Comparison of ENCODE assay signal across 3 cellular contexts in genomic region chr9:67142392-67143107, GRCh38.
DNase-seq lines count a peak whose midpoint lies in the region; ATAC-seq and TF ChIP-seq lines count a peak whose summit lies in the region.
"Not testable (repeated sequence)": the region's sequence is repeated elsewhere in the genome, so short reads cannot be mapped to it uniquely, and the experiment has no call there.

No MANE protein-coding gene starts in this region.

- TF ChIP-seq EP300 in transverse colon (IDR thresholded peaks at IDR 0.05; ENCODE audit: low read depth) = not testable (repeated sequence)

- intact Hi-C loops in left colon (cut with DNase I, micrococcal nuclease); mucosa of descending colon (cut with DNase I, micrococcal nuclease); transverse colon (cut with DNase I; ENCODE audit: low total_unique reads): not testable (repeated sequence)

- 53% methylated on average over 5 of the region's 11 CpGs; no CpG with 5 or more reads in 1 of the 2 donors for WGBS in transverse colon (ENCODE audit: low coverage in 1 of 2), 2 donors

- not testable (repeated sequence) for TF ChIP-seq CTCF in mucosa of descending colon (IDR thresholded peaks at IDR 0.05); transverse colon (IDR thresholded peaks at IDR 0.05)

- not testable (repeated sequence) for TF ChIP-seq POLR2A in transverse colon (IDR thresholded peaks at IDR 0.05)

- H3K4me3 ChIP-seq in mucosa of descending colon, transverse colon: not testable (repeated sequence)

- not testable (repeated sequence) for H3K27me3 ChIP-seq in transverse colon

- H3K9me3 ChIP-seq in mucosa of descending colon, transverse colon: not testable (repeated sequence)

- in situ Hi-C loops in transverse colon (cut with MboI; ENCODE audit: low pct_ligation_motif_present in 1 of 4, low pct_unique_long_range_greater_than_20kb in 1 of 4, low sequenced_read_pairs in 3 of 4) = not testable (repeated sequence)

- H3K36me3 ChIP-seq in mucosa of descending colon (ENCODE audit: low read depth); transverse colon: not testable (repeated sequence)

- not testable (repeated sequence) for H3K27ac ChIP-seq in transverse colon

- DNase-seq in left colon = not testable (repeated sequence)
- DNase-seq in mucosa of descending colon = peak in 2 of 3 donors; percentile 19 to 35
- peak; percentile 20 for DNase-seq in transverse colon

- H3K4me1 ChIP-seq in mucosa of descending colon (ENCODE audit: low read depth); transverse colon: not testable (repeated sequence)

- ATAC-seq in left colon (peak; percentile 75), mucosa of descending colon (peak; percentile 85)
